11 cellular contexts compared by ENCODE assay signal in the genomic region with DNA sequence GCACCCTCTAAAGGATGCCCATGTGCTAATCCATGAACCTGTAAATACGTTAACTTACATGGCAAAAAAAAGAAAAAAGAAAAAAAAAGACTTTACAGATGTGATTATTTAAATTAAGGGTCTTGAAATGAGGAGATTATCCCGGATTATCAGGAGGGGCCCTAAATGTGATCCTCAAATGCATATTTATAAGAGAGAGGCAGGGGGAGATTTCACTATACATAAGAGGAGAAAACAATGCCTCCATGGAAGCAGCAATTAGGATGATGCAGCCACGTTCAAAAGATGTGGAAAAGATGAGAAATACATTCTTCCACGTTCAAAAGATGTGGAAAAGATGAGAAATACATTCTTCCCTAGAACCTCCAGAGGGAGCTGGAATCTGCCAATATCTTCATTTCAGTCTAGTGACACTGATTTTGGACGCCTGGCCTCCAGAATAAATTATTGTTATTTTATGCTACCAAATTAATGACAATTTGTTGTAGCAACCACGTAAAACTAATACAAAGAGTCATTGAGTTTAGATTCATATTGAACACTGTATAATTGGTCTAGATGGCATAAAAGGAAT.
DNase-seq lines count a peak whose midpoint lies in the region; ATAC-seq lines count a peak whose summit lies in the region.
"Had no signal": no experiment of that assay in that cellular context is flagged by ENCODE, and none has a peak within 500 bp of the region (broad histone marks: within the 10 kb centered on the region; RNA-seq: fewer than 3 reads in every experiment).

No MANE protein-coding gene starts in this region.

- H3K27me3 Mint-ChIP-seq in activated naive CD8-positive, alpha-beta T cell treated with anti-CD3 and anti-CD28 coated beads for 36 hours: peaks cover 3% of the 10 kb centered on the region

- H3K36me3 Mint-ChIP-seq in activated naive CD8-positive, alpha-beta T cell treated with anti-CD3 and anti-CD28 coated beads for 36 hours: no peaks in the 10 kb centered on the region

- H3K27ac Mint-ChIP-seq in activated naive CD8-positive, alpha-beta T cell treated with anti-CD3 and anti-CD28 coated beads for 36 hours: no peak overlapping the region

- peaks cover 2% of the 10 kb centered on the region for H3K9me3 Mint-ChIP-seq in activated naive CD8-positive, alpha-beta T cell treated with anti-CD3 and anti-CD28 coated beads for 36 hours

- ATAC-seq in GM21528 (IDR thresholded peaks at IDR 0.05; ENCODE audit: low FRiP score, unreplicated experiment) (no peak), GM18907 (IDR thresholded peaks at IDR 0.05; ENCODE audit: unreplicated experiment) (no peak)
- ATAC-seq: left lung had no signal

- H3K4me1 Mint-ChIP-seq in activated naive CD8-positive, alpha-beta T cell treated with anti-CD3 and anti-CD28 coated beads for 36 hours: no peaks in the 10 kb centered on the region

- peak; percentile 32 for DNase-seq in A172 (ENCODE audit: low spot score)
- DNase-seq in ELR (ENCODE audit: low read depth): peak; percentile 64
- peak; percentile 29 for DNase-seq in RKO (ENCODE audit: low spot score)
- peak; percentile 69 for DNase-seq in fibroblast of peridontal ligament (ENCODE audit: extremely low read depth)
- DNase-seq in HuH-7.5 (ENCODE audit: low spot score): no peak
- no peak for DNase-seq in activated naive CD8-positive, alpha-beta T cell treated with anti-CD3 and anti-CD28 coated beads for 36 hours
- DNase-seq: DMS153; left lung; stimulated activated naive CD4-positive, alpha-beta T cell had no signal

- no peak overlapping the region for H3K4me3 Mint-ChIP-seq in activated naive CD8-positive, alpha-beta T cell treated with anti-CD3 and anti-CD28 coated beads for 36 hours

Comparison
In these comparisons a context has a peak if more than half of its experiments do, and no peak if none do; other contexts are left out.
1. DNase-seq: peak in A172 (single experiment), ELR (single experiment), RKO (single experiment) and fibroblast of peridontal ligament (single experiment); none in HuH-7.5 (single experiment) and activated naive CD8-positive, alpha-beta T cell treated with anti-CD3 and anti-CD28 coated beads for 36 hours (single experiment).